Comparison of ENCODE assay signal across 19 cellular contexts in the genomic region with DNA sequence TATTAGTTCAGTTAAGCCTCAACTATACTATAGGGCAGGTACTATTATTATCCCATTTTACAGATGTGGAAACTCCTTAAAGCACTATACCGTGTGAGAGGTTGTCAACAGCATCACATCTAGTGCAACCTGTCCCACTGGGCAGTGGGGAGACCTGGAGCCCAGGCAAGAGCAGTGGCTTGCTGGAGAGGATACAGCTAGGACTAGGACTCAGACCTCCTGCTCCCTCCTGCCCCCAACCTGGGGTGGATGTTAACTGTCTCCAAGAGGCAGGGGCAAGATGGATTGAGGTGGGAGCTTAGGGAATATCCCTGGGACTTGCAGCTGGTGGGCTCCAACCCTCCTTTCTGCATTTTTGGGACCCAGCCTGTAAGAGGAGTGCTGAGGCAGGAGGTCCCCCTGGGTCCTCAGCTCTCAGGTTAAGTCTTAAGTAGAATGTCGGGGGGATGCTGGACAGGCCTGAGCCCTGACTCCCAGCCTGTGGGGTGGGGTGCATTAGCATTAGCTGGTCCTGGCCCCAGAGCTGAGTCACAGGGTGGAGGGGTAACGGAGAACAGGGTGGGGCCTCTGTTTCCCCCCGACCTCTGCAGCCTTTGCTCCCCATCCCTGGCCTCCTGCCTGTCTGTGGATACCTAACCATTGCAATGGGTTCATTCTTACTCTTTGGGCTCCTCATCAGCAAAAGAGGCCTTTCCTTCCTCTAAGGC. TPM values are rescaled to one million over a fixed set of nuclear protein-coding genes. Genes with fewer than 3 reads are reported as not detected.
DNase-seq lines count a peak whose midpoint lies in the region; ATAC-seq and TF ChIP-seq lines count a peak whose summit lies in the region.
"Had no signal": no experiment of that assay in that cellular context is flagged by ENCODE, and none has a peak within 500 bp of the region (broad histone marks: within the 10 kb centered on the region; RNA-seq: fewer than 3 reads in every experiment).

No MANE protein-coding gene starts in this region.

- H3K79me1 ChIP-seq in IMR-90 (ENCODE audit: low read depth in 1 of 2, low read length in 2 of 2) = peaks cover 19 to 98% of the 10 kb centered on the region in 2 experiments

- no peaks in the 10 kb centered on the region for H3K27me3 Mint-ChIP-seq in endodermal cell (ENCODE audit: insufficient read depth)

- no peak overlapping the region for H3K27ac ChIP-seq in IMR-90 (ENCODE audit: insufficient read depth, low read length)
- peak overlapping the region; percentile 6 for H3K27ac ChIP-seq in RWPE2 (ENCODE audit: poor library complexity, severe bottlenecking)
- H3K27ac ChIP-seq in lower lobe of right lung = peak overlapping the region; percentile 31
- H3K27ac ChIP-seq in thoracic aorta = peak overlapping the region; percentile 31 to 44
- no peak overlapping the region for H3K27ac ChIP-seq in endodermal cell (ENCODE audit: low read depth, low read length)
- H3K27ac ChIP-seq: C4-2B, SK-N-MC had no signal

- intact Hi-C loops in IMR-90 (cut with micrococcal nuclease) (no loop called here), lower lobe of right lung (cut with DNase I) (no loop called here)

- POLR2A ChIA-PET in IMR-90 (lab: Charles Lee; ENCODE audit: unreplicated experiment) = no interaction called here

- dilution Hi-C loops in IMR-90 (cut with HindIII; ENCODE audit: low sequenced_read_pairs, unreplicated experiment) = no loop called here

- H3K4me2 ChIP-seq in IMR-90 (ENCODE audit: low read depth, low read length) = no peak overlapping the region

- H3K4me3 ChIP-seq in IMR-90 (ENCODE audit: insufficient read depth, low read depth, low read length) = no peak overlapping the region
- H3K4me3 ChIP-seq in RWPE2 (ENCODE audit: severe bottlenecking) = no peak overlapping the region
- H3K4me3 ChIP-seq in lower lobe of right lung = no peak overlapping the region
- H3K4me3 ChIP-seq in thoracic aorta = peak overlapping the region; percentile 20
- H3K4me3 ChIP-seq in endodermal cell (ENCODE audit: low read length) = no peak overlapping the region
- H3K4me3 ChIP-seq: SK-N-MC had no signal

- H4K20me1 ChIP-seq in IMR-90 (ENCODE audit: insufficient read depth, low read length) = peaks cover 89% of the 10 kb centered on the region

- no peaks in the 10 kb centered on the region for H3K9me3 ChIP-seq in IMR-90 (ENCODE audit: control insufficient read depth, insufficient read depth, low read length)
- no peaks in the 10 kb centered on the region for H3K9me3 ChIP-seq in RWPE2 (ENCODE audit: severe bottlenecking)
- no peaks in the 10 kb centered on the region for H3K9me3 ChIP-seq in lower lobe of right lung
- H3K9me3 ChIP-seq in thoracic aorta = no peaks in the 10 kb centered on the region
- no peaks in the 10 kb centered on the region for H3K9me3 ChIP-seq in endodermal cell (ENCODE audit: control insufficient read depth, low read length)

- H3K9me3 Mint-ChIP-seq in endodermal cell = no peaks in the 10 kb centered on the region

- no peak overlapping the region for H3K4me3 Mint-ChIP-seq in endodermal cell

- no peak overlapping the region for H3K9ac ChIP-seq in IMR-90 (ENCODE audit: low read depth, low read length)
- H3K9ac ChIP-seq in endodermal cell (ENCODE audit: extremely low read depth, low read length, poor library complexity, severe bottlenecking) = no peak overlapping the region

- in situ Hi-C loops in IMR-90 (cut with MboI; ENCODE audit: low sequenced_read_pairs) = no loop called here

- no peak for DNase-seq in IMR-90
- peak; percentile 72 for DNase-seq in RWPE2 (ENCODE audit: low spot score)
- no peak for DNase-seq in lower lobe of right lung
- no peak for DNase-seq in thoracic aorta (ENCODE audit: low spot score)
- no peak for DNase-seq in COLO668 (lab: John Stamatoyannopoulos, UW; ENCODE audit: unreplicated experiment)
- DNase-seq in endodermal cell = no peak
- DNase-seq: DMS53, GF-D8, MM.1S, NCI-H1048, NCI-H1417 treated with DMSO at 0.1 percent for 48 hours, NCI-H187, NCI-H446, NCI-H526, OCI-M1, SHP77 treated with DMSO at 0.1 percent for 48 hours had no signal

- no peak overlapping the region for H3K4ac ChIP-seq in IMR-90 (ENCODE audit: low read depth, low read length)

- H2BK120ac ChIP-seq in IMR-90 (ENCODE audit: low read depth, low read length) = no peak overlapping the region

- TF ChIP-seq CTCF in IMR-90 (conservative IDR thresholded peaks at IDR 0.05; ENCODE audit: low read depth, low read length) = no peak
- no peak for TF ChIP-seq CTCF in RWPE2 (IDR thresholded peaks at IDR 0.05; ENCODE audit: poor library complexity, severe bottlenecking)
- no peak for TF ChIP-seq CTCF in lower lobe of right lung (IDR thresholded peaks at IDR 0.05)
- TF ChIP-seq CTCF in thoracic aorta (IDR thresholded peaks at IDR 0.05) = no peak
- no peak for TF ChIP-seq CTCF in endodermal cell (conservative IDR thresholded peaks at IDR 0.05)

- H3K27me3 ChIP-seq in IMR-90 (ENCODE audit: control insufficient read depth, insufficient read depth, low read length) (no peaks in the 10 kb centered on the region), RWPE2 (ENCODE audit: insufficient read depth, poor library complexity, severe bottlenecking) (no peaks in the 10 kb centered on the region), lower lobe of right lung (ENCODE audit: low read depth) (no peaks in the 10 kb centered on the region), thoracic aorta (replicated peaks; ENCODE audit: insufficient read depth) (no peaks in the 10 kb centered on the region), endodermal cell (ENCODE audit: control insufficient read depth, insufficient read depth, low read length, poor library complexity, severe bottlenecking) (no peaks in the 10 kb centered on the region)

- H2BK20ac ChIP-seq in IMR-90 (ENCODE audit: low read depth, low read length) = no peak overlapping the region

- H2AK5ac ChIP-seq in IMR-90 (ENCODE audit: low read depth, low read length) = no peak overlapping the region

- no peak for TF ChIP-seq RAD21 in IMR-90 (IDR thresholded peaks at IDR 0.05; ENCODE audit: low read length)

- peaks cover 45% of the 10 kb centered on the region for H3K9me1 ChIP-seq in IMR-90 (ENCODE audit: insufficient read depth, low read length)

- H3K4me1 Mint-ChIP-seq in endodermal cell = peaks cover 34% of the 10 kb centered on the region

- H4K91ac ChIP-seq in IMR-90 (ENCODE audit: insufficient read depth, low read depth, low read length) = no peak overlapping the region

- CTCF ChIA-PET in IMR-90 (lab: Yijun Ruan, JAX) = no interaction called here

- H4K5ac ChIP-seq in IMR-90 (ENCODE audit: low read depth, low read length) = no peak overlapping the region

- H3K36me3 ChIP-seq in IMR-90 (ENCODE audit: control insufficient read depth, insufficient read depth, low read length) (peaks cover 70% of the 10 kb centered on the region), RWPE2 (ENCODE audit: low read depth) (peaks cover 79% of the 10 kb centered on the region), lower lobe of right lung (peaks cover 61% of the 10 kb centered on the region), thoracic aorta (peaks cover 19% of the 10 kb centered on the region), endodermal cell (ENCODE audit: control insufficient read depth, insufficient read depth, low read length) (peaks cover 27% of the 10 kb centered on the region)

- H3K4me1 ChIP-seq in IMR-90 (ENCODE audit: control insufficient read depth, insufficient read depth, low read length) (peaks cover 38% of the 10 kb centered on the region), RWPE2 (ENCODE audit: insufficient read depth, poor library complexity, severe bottlenecking) (peaks cover 29% of the 10 kb centered on the region), lower lobe of right lung (peaks cover 77% of the 10 kb centered on the region), thoracic aorta (ENCODE audit: control insufficient read depth in 1 of 2, low read depth in 2 of 2) (peaks cover 45 to 86% of the 10 kb centered on the region in 2 donors), endodermal cell (ENCODE audit: control insufficient read depth, insufficient read depth, low read length) (peaks cover 12% of the 10 kb centered on the region)

- 0 out of 2 replicates have a peak overlapping the region, but pooled peaks have one; percentile 31 for H3K23ac ChIP-seq in IMR-90 (ENCODE audit: low read depth, low read length)

- H2AK9ac ChIP-seq in IMR-90 (replicated peaks; ENCODE audit: low read depth, low read length, poor library complexity) = peak overlapping the region; percentile 62

- peaks cover 40% of the 10 kb centered on the region for H3K36me3 Mint-ChIP-seq in endodermal cell (ENCODE audit: low read depth)

- no CpG with 5 or more reads among the region's 4 CpGs for WGBS in IMR-90 (ENCODE audit: extremely low coverage in 2 of 2, insufficient read length in 1 of 2), 2 experiments
- 87 to 92% methylated on average over 3 to 4 of the region's 4 CpGs for WGBS in endodermal cell (ENCODE audit: insufficient coverage in 1 of 2, insufficient read length in 1 of 2), 2 experiments

- no peak for ATAC-seq in IMR-90 (ENCODE audit: low read depth)
- no peak for ATAC-seq in RWPE2 (ENCODE audit: low read depth)
- ATAC-seq in lower lobe of right lung = no peak
- no peak for ATAC-seq in thoracic aorta (ENCODE audit: insufficient number of reproducible peaks, low FRiP score, low read depth)
- ATAC-seq in GM18519 (IDR thresholded peaks at IDR 0.05; ENCODE audit: low FRiP score, unreplicated experiment) = no peak

- no peak for TF ChIP-seq POLR2A in IMR-90 (IDR thresholded peaks at IDR 0.05; ENCODE audit: low read depth, low read length)

- no peak overlapping the region for H3K27ac Mint-ChIP-seq in endodermal cell

- no peak overlapping the region for H2BK15ac ChIP-seq in IMR-90 (ENCODE audit: low read depth, low read length)

- no peak overlapping the region for H3K18ac ChIP-seq in IMR-90 (ENCODE audit: low read depth, low read length)

- H3K56ac ChIP-seq in IMR-90 (ENCODE audit: extremely low read depth, insufficient read depth, low read length) = no peak overlapping the region

- H4K8ac ChIP-seq in IMR-90 (ENCODE audit: low read depth in 2 of 2, low read length in 2 of 2) = no peak overlapping the region

- H3K14ac ChIP-seq in IMR-90 (replicated peaks; ENCODE audit: low read depth, low read length) = no peak overlapping the region

- BruUV-seq in IMR-90 (replicated peaks; lab: Mats Ljungman, UMichigan) = no TSS peak

- no peak overlapping the region for H2AFZ ChIP-seq in IMR-90 (replicated peaks; ENCODE audit: low read length, poor library complexity)

- H2BK5ac ChIP-seq in IMR-90 (ENCODE audit: low read depth, low read length, poor library complexity, severe bottlenecking) = no peak overlapping the region

RNA-seq across cellular contexts. Expression of a gene that starts 6.6 kb away (rescaled TPM):
- total RNA-seq in IMR-90 (2012; rRNA removed) = 11.9 and 12.7 TPM in 2 replicates
- 12.5 and 14.6 TPM in 2 replicates for polyA plus RNA-seq in IMR-90 (2012; rRNA removed)
- 5.1 and 11.2 TPM in 2 replicates for polyA plus RNA-seq in IMR-90 (2012; cell fraction: cytosol; rRNA removed)
- 27.3 and 29.8 TPM in 2 replicates for polyA plus RNA-seq in IMR-90 (2012; cell fraction: nucleus; rRNA removed; ENCODE audit: low replicate concordance)
- 28.9 TPM for total RNA-seq in lower lobe of right lung
- 10 to 100 TPM; 45.1 to 57.3 TPM for total RNA-seq in thoracic aorta
- 10 to 100 TPM; 18.9 to 23.2 TPM for total RNA-seq in endodermal cell
- polyA plus RNA-seq in endodermal cell (2013, experiment 1 of 2) = 13.1 TPM
- polyA plus RNA-seq in endodermal cell (2013, experiment 2 of 2) = 14.2 TPM

RNA-seq across cellular contexts. Expression of a gene that starts 14.3 kb away (rescaled TPM):
- total RNA-seq in IMR-90 (2012; rRNA removed) (42.1 and 84.7 TPM in 2 replicates), lower lobe of right lung (56.5 TPM), thoracic aorta (100 to 1,000 TPM in 1 of 2 donors, 10 to 100 TPM in 1; 79.9 to 127 TPM), endodermal cell (10 to 100 TPM; 52.2 to 58.2 TPM)
- polyA plus RNA-seq in IMR-90 (2012; rRNA removed) = 55.6 and 59.3 TPM in 2 replicates
- 111 and 209 TPM in 2 replicates for polyA plus RNA-seq in IMR-90 (2012; cell fraction: cytosol; rRNA removed)
- 38.5 and 123 TPM in 2 replicates for polyA plus RNA-seq in IMR-90 (2012; cell fraction: nucleus; rRNA removed; ENCODE audit: low replicate concordance)
- 38.3 TPM for polyA plus RNA-seq in endodermal cell (2013, experiment 1 of 2)
- polyA plus RNA-seq in endodermal cell (2013, experiment 2 of 2) = 34.4 TPM

RNA-seq across cellular contexts. Expression of a gene that starts 28.8 kb away (rescaled TPM):
- 23.8 and 28.6 TPM in 2 replicates for total RNA-seq in IMR-90 (2012; rRNA removed)
- 21.8 and 24.1 TPM in 2 replicates for polyA plus RNA-seq in IMR-90 (2012; rRNA removed)
- 12.3 and 20.2 TPM in 2 replicates for polyA plus RNA-seq in IMR-90 (2012; cell fraction: cytosol; rRNA removed)
- 6.1 and 17.3 TPM in 2 replicates for polyA plus RNA-seq in IMR-90 (2012; cell fraction: nucleus; rRNA removed; ENCODE audit: low replicate concordance)
- 21.7 TPM for total RNA-seq in lower lobe of right lung
- total RNA-seq in thoracic aorta = 10 to 100 TPM in 1 of 2 donors, 1 to 10 TPM in 1; 5.8 to 16.9 TPM
- total RNA-seq in endodermal cell = 10 to 100 TPM; 17.2 to 26.4 TPM
- polyA plus RNA-seq in endodermal cell (2013, experiment 1 of 2) = 20.7 TPM
- 16.8 TPM for polyA plus RNA-seq in endodermal cell (2013, experiment 2 of 2)

RNA-seq across cellular contexts. Expression of a gene that starts 58.3 kb away (rescaled TPM):
- 12.4 and 14.7 TPM in 2 replicates for total RNA-seq in IMR-90 (2012; rRNA removed)
- 28.4 and 35.6 TPM in 2 replicates for polyA plus RNA-seq in IMR-90 (2012; rRNA removed)
- 15.6 and 23.3 TPM in 2 replicates for polyA plus RNA-seq in IMR-90 (2012; cell fraction: cytosol; rRNA removed)
- 24.1 and 69.4 TPM in 2 replicates for polyA plus RNA-seq in IMR-90 (2012; cell fraction: nucleus; rRNA removed; ENCODE audit: low replicate concordance)
- 15.0 TPM for total RNA-seq in lower lobe of right lung
- 100 to 1,000 TPM; 252 to 263 TPM for total RNA-seq in thoracic aorta
- total RNA-seq in endodermal cell = 1 to 10 TPM; 1.8 to 3.3 TPM
- polyA plus RNA-seq in endodermal cell (2013, experiment 1 of 2) = 3.4 TPM
- 3.3 TPM for polyA plus RNA-seq in endodermal cell (2013, experiment 2 of 2)

Comparison
In these comparisons a context has a peak if more than half of its experiments do, and no peak if none do; other contexts are left out.
1. H3K27ac ChIP-seq: peak in RWPE2 (single experiment), lower lobe of right lung (single experiment) and thoracic aorta (2 of 2); none in IMR-90 (single experiment) and endodermal cell (single experiment).